Comparison of ENCODE assay signal across 12 cellular contexts in genomic region chr11:111975076-111975806, GRCh38. TPM values are rescaled to one million over a fixed set of nuclear protein-coding genes. Genes with fewer than 3 reads are reported as not detected.
A peak's percentile ranks its signal among the peaks of the same experiment; 100 is the strongest.
DNase-seq lines count a peak whose midpoint lies in the region; TF ChIP-seq lines count a peak whose summit lies in the region.
"Had no signal": no experiment of that assay in that cellular context is flagged by ENCODE, and none has a peak within 500 bp of the region (broad histone marks: within the 10 kb centered on the region; RNA-seq: fewer than 3 reads in every experiment).

No MANE protein-coding gene starts in this region.

- DNase-seq in ELR (ENCODE audit: low read depth) (peak; percentile 34), RPMI7951 (ENCODE audit: low read depth) (peak; percentile 4), fibroblast of pulmonary artery (ENCODE audit: low read depth) (no peak), retinal pigment epithelial cell (ENCODE audit: low read depth) (no peak), COLO829 (ENCODE audit: low spot score) (no peak), KG1 (lab: John Stamatoyannopoulos, UW) (no peak), activated gamma-delta T cell (lab: John Stamatoyannopoulos, UW) (no peak)
- DNase-seq in stimulated activated CD4-positive, alpha-beta T cell treated with anti-CD3 and anti-CD28 coated beads, Interleukin-2, amount 100 ng/mL, for 48 hours: no peak
- DNase-seq: activated T-cell treated with anti-CD3 and anti-CD28 coated beads, Interleukin-2, amount 50 U/mL, for 48 hours had no signal

- TF ChIP-seq CTCF in fibroblast of pulmonary artery (IDR thresholded peaks at IDR 0.05; ENCODE audit: low read length, missing control alignments) (peak; percentile 17), retinal pigment epithelial cell (conservative IDR thresholded peaks at IDR 0.05; ENCODE audit: low read depth, low read length) (peak; percentile 24)

- H3K4me3 ChIP-seq in fibroblast of pulmonary artery (replicated peaks; ENCODE audit: low read depth, low read length): no peak overlapping the region
- no peak overlapping the region for H3K4me3 ChIP-seq in retinal pigment epithelial cell (ENCODE audit: low read length)
- H3K4me3 ChIP-seq: SJSA1 had no signal

RNA-seq across cellular contexts. Expression of gene DIXDC1, which starts 38.1 kb away (rescaled TPM):
- 15.0 and 17.8 TPM in 2 replicates for total RNA-seq in RPMI7951 (2014; rRNA removed; shearing (Covaris generic))

RNA-seq across cellular contexts. Expression of gene DLAT, which starts 50.0 kb away (rescaled TPM):
- total RNA-seq in RPMI7951 (2014; rRNA removed; shearing (Covaris generic)): 55.1 and 72.1 TPM in 2 replicates

RNA-seq across cellular contexts. Expression of gene C11orf52, which starts 56.5 kb away (rescaled TPM):
- total RNA-seq in RPMI7951 (2014; rRNA removed; shearing (Covaris generic)): not detected in 2 replicates
- total RNA-seq: H4, neural crest cell, SJSA1 had no signal

Comparison
In these comparisons a context has a peak if more than half of its experiments do, and no peak if none do; other contexts are left out.
1. DNase-seq: peak in ELR (single experiment) and RPMI7951 (single experiment); none in fibroblast of pulmonary artery (single experiment), retinal pigment epithelial cell (single experiment), stimulated activated CD4-positive, alpha-beta T cell treated with anti-CD3 and anti-CD28 coated beads, Interleukin-2, amount 100 ng/mL, for 48 hours (0 of 2), COLO829 (single experiment), KG1 (single experiment) and activated gamma-delta T cell (single experiment).